In genomic region chr1:160494620-160495019, GRCh38 we compare ENCODE assay signal across 10 cellular contexts. TPM values are rescaled to one million over a fixed set of nuclear protein-coding genes. Genes with fewer than 3 reads are reported as not detected.
DNase-seq lines count a peak whose midpoint lies in the region; ATAC-seq and TF ChIP-seq lines count a peak whose summit lies in the region.
"Had no signal": no experiment of that assay in that cellular context is flagged by ENCODE, and none has a peak within 500 bp of the region (broad histone marks: within the 10 kb centered on the region; RNA-seq: fewer than 3 reads in every experiment).

No MANE protein-coding gene starts in this region.

- H3K27me3 Mint-ChIP-seq in Calu3 (ENCODE audit: unreplicated experiment): no peaks in the 10 kb centered on the region
- no peaks in the 10 kb centered on the region for H3K27me3 Mint-ChIP-seq in activated naive CD8-positive, alpha-beta T cell treated with anti-CD3 and anti-CD28 coated beads, Interleukin-2, amount 50 U/mL, for 24 hours

- H3K9me3 Mint-ChIP-seq in Calu3 (ENCODE audit: low read depth, unreplicated experiment): no peaks in the 10 kb centered on the region
- H3K9me3 Mint-ChIP-seq in activated naive CD8-positive, alpha-beta T cell treated with anti-CD3 and anti-CD28 coated beads, Interleukin-2, amount 50 U/mL, for 24 hours: peaks cover 34% of the 10 kb centered on the region

- no peak overlapping the region for H3K27ac Mint-ChIP-seq in Calu3 (ENCODE audit: unreplicated experiment)
- H3K27ac Mint-ChIP-seq in activated naive CD8-positive, alpha-beta T cell treated with anti-CD3 and anti-CD28 coated beads, Interleukin-2, amount 50 U/mL, for 24 hours: peak overlapping the region; percentile 32
- H3K27ac Mint-ChIP-seq: activated T-cell treated with anti-CD3 and anti-CD28 coated beads, Interleukin-2, amount 50 U/mL, for 72 hours had no signal

- no peaks in the 10 kb centered on the region for H3K4me1 ChIP-seq in mucosa of descending colon (ENCODE audit: low read depth)
- H3K4me1 ChIP-seq in effector memory CD4-positive, alpha-beta T cell (ENCODE audit: control insufficient read depth, insufficient read depth, low read length, poor library complexity, severe bottlenecking): no peaks in the 10 kb centered on the region

- H3K4me1 Mint-ChIP-seq in Calu3 (ENCODE audit: low read depth, unreplicated experiment): no peaks in the 10 kb centered on the region
- H3K4me1 Mint-ChIP-seq in activated naive CD8-positive, alpha-beta T cell treated with anti-CD3 and anti-CD28 coated beads, Interleukin-2, amount 50 U/mL, for 24 hours: peaks cover 32% of the 10 kb centered on the region

- H3K4me3 Mint-ChIP-seq in Calu3 (ENCODE audit: low read depth, unreplicated experiment): no peak overlapping the region
- H3K4me3 Mint-ChIP-seq in activated naive CD8-positive, alpha-beta T cell treated with anti-CD3 and anti-CD28 coated beads, Interleukin-2, amount 50 U/mL, for 24 hours: no peak overlapping the region
- H3K4me3 Mint-ChIP-seq: activated T-cell treated with anti-CD3 and anti-CD28 coated beads, Interleukin-2, amount 50 U/mL, for 72 hours had no signal

- H3K9me3 ChIP-seq in mucosa of descending colon: no peaks in the 10 kb centered on the region
- H3K9me3 ChIP-seq in effector memory CD4-positive, alpha-beta T cell (ENCODE audit: control insufficient read depth, low read length): no peaks in the 10 kb centered on the region

- H3K27me3 ChIP-seq in effector memory CD4-positive, alpha-beta T cell (replicated peaks; ENCODE audit: control insufficient read depth, insufficient read depth, low read length, poor library complexity, severe bottlenecking): no peaks in the 10 kb centered on the region

- no peaks in the 10 kb centered on the region for H3K36me3 ChIP-seq in mucosa of descending colon (ENCODE audit: low read depth)
- H3K36me3 ChIP-seq in effector memory CD4-positive, alpha-beta T cell (ENCODE audit: control insufficient read depth, insufficient read depth, low read length): peaks cover 44% of the 10 kb centered on the region

- H3K4me3 ChIP-seq in mucosa of descending colon: no peak overlapping the region
- H3K4me3 ChIP-seq in effector memory CD4-positive, alpha-beta T cell (ENCODE audit: insufficient read depth, low read depth, low read length, poor library complexity, severe bottlenecking): no peak overlapping the region

- CTCF ChIA-PET in Calu3 (lab: Charles Lee): interaction anchor here (0.6 kb wide), 1 partner anchor 66 kb away, joined by 3 read pairs; no protein-coding TSS in a partner anchor

- TF ChIP-seq CTCF in Calu3 (IDR thresholded peaks at IDR 0.05; ENCODE audit: unreplicated experiment) (peak; percentile 56), mucosa of descending colon (IDR thresholded peaks at IDR 0.05) (no peak)

- intact Hi-C loops in Calu3 (cut with micrococcal nuclease; ENCODE audit: unreplicated experiment): loop anchor here (1.0 kb wide), 2 partner anchors 66 to 113 kb away; no protein-coding TSS in a partner anchor
- intact Hi-C loops in mucosa of descending colon (cut with DNase I, micrococcal nuclease): no loop called here

- BruUV-seq in Calu3 (replicated peaks; lab: Mats Ljungman, UMichigan): no TSS peak

- DNase-seq in Calu3 (peak; percentile 52), HuH-7 (ENCODE audit: low spot score) (peak; percentile 6), mucosa of descending colon (peak in 2 of 3 donors; percentile 35 to 42), LoVo (ENCODE audit: low spot score) (no peak)
- no peak for DNase-seq in activated naive CD8-positive, alpha-beta T cell treated with anti-CD3 and anti-CD28 coated beads, Interleukin-2, amount 50 U/mL, for 24 hours
- no peak for DNase-seq in effector memory CD4-positive, alpha-beta T cell
- DNase-seq: activated T-cell treated with anti-CD3 and anti-CD28 coated beads, Interleukin-2, amount 50 U/mL, for 72 hours; NCI-H2081 treated with DMSO at 0.1 percent for 48 hours; T-helper 2 cell had no signal

- H3K27ac ChIP-seq in effector memory CD4-positive, alpha-beta T cell (ENCODE audit: insufficient read depth, low read length, poor library complexity, severe bottlenecking): no peak overlapping the region

- H3K36me3 Mint-ChIP-seq in Calu3 (ENCODE audit: insufficient read depth, unreplicated experiment): no peaks in the 10 kb centered on the region
- H3K36me3 Mint-ChIP-seq in activated naive CD8-positive, alpha-beta T cell treated with anti-CD3 and anti-CD28 coated beads, Interleukin-2, amount 50 U/mL, for 24 hours (ENCODE audit: low read depth): peaks cover 42% of the 10 kb centered on the region

- no peak for ATAC-seq in activated naive CD8-positive, alpha-beta T cell treated with anti-CD3 and anti-CD28 coated beads, Interleukin-2, amount 50 U/mL, for 24 hours
- peak; percentile 38 for ATAC-seq in mucosa of descending colon
- no peak for ATAC-seq in HG03196 (IDR thresholded peaks at IDR 0.05; ENCODE audit: unreplicated experiment)
- ATAC-seq: activated T-cell treated with anti-CD3 and anti-CD28 coated beads, Interleukin-2, amount 50 U/mL, for 72 hours had no signal

RNA-seq across cellular contexts. Expression of gene SLAMF6, which starts 28.4 kb away (rescaled TPM):
- total RNA-seq in Calu3 (2022) (not detected in 2 replicates), mucosa of descending colon (1 to 10 TPM; 1.2 to 2.6 (median 2.4) TPM)

Comparison
In these comparisons a context has a peak if more than half of its experiments do, and no peak if none do; other contexts are left out.
1. DNase-seq: peak in Calu3 (single experiment), HuH-7 (single experiment) and mucosa of descending colon (2 of 3); none in activated naive CD8-positive, alpha-beta T cell treated with anti-CD3 and anti-CD28 coated beads, Interleukin-2, amount 50 U/mL, for 24 hours (single experiment), effector memory CD4-positive, alpha-beta T cell (0 of 3) and LoVo (single experiment).